8 cellular contexts compared by ENCODE assay signal in the genomic region with DNA sequence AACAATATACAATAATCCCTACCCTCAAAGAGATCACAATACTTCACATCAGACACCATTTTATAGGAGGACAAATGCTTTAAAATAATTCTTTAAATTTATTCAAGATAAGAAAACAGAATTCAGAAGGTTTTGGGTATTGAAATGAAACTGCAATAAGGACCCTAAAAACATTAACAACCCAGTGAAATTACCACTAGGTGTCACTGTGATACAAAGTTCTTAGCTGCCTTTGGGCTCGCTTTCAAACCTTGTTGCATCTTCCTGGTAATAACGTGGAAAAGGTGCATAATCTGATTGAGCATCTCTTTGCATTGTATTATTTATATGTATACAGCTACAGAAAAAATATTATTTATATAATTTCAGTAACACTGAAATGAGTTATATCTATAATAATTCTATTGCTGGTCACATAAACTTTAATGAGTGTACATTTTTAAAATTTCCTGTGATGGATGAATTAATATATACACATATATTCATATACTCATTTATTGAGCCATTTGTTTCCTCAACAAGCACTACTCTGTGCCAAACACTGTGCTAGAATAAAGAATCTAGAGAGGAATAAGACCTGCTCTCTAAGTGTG.
DNase-seq lines count a peak whose midpoint lies in the region; ATAC-seq, FAIRE-seq and TF ChIP-seq lines count a peak whose summit lies in the region.

No MANE protein-coding gene starts in this region.

- TF ChIP-seq POLR2A in GM12878 (IDR thresholded peaks at IDR 0.05; ENCODE audit: low read depth, low read length), result no peak

- H3K9ac ChIP-seq in H9 (ENCODE audit: extremely low read depth, insufficient read length, low read length), result no peak overlapping the region
- no peak overlapping the region for H3K9ac ChIP-seq in GM12878 (ENCODE audit: control insufficient read depth, insufficient read depth, low read length)

- no CpG with 5 or more reads among the region's 2 CpGs for WGBS in H9 (ENCODE audit: extremely low coverage, insufficient read length, low lambda C conversion rate)
- WGBS in GM12878 (ENCODE audit: insufficient coverage, insufficient replicate concordance, low lambda C conversion rate, missing lambda C conversion rate), result 6% methylated on average over 2 of the region's 2 CpGs

- H3K9me3 Mint-ChIP-seq in Calu3 (ENCODE audit: low read depth, unreplicated experiment) (no peaks in the 10 kb centered on the region), H9 (no peaks in the 10 kb centered on the region)

- H3K4me1 ChIP-seq in H9 (ENCODE audit: insufficient read depth, low read length) (no peaks in the 10 kb centered on the region), GM12878 (ENCODE audit: control insufficient read depth, insufficient read depth, low read length) (no peaks in the 10 kb centered on the region), tibial artery (no peaks in the 10 kb centered on the region)

- peaks cover 0 to 6% of the 10 kb centered on the region in 2 experiments; a peak in 2 of 4 replicates for H3K36me3 ChIP-seq in GM12878 (ENCODE audit: control insufficient read depth in 2 of 2, insufficient read depth in 2 of 2, low read length in 1 of 2)
- H3K36me3 ChIP-seq in tibial artery, result peaks cover 0 to 3% (median 0%) of the 10 kb centered on the region in 3 donors

- no peak overlapping the region for H2BK15ac ChIP-seq in H9 (ENCODE audit: low read depth, low read length)

- peaks cover 3% of the 10 kb centered on the region for H3K79me1 ChIP-seq in H9 (ENCODE audit: insufficient read depth, low read depth, low read length, poor library complexity, severe bottlenecking)

- H3K4me3 ChIP-seq in GM12878 (no peak overlapping the region), tibial artery (no peak overlapping the region)

- RAD21 ChIA-PET in GM12878 (lab: Charles Lee; ENCODE audit: unreplicated experiment), result interaction anchor here (0.6 to 3.5 kb wide), 9 partner anchors 9 to 522 kb away, joined by 3 to 68 read pairs (median 3); no protein-coding TSS in a partner anchor

- no peak for TF ChIP-seq EP300 in GM12878 (IDR thresholded peaks at IDR 0.05; ENCODE audit: borderline replicate concordance in 1 of 2, control insufficient read depth in 1 of 2, low read depth in 2 of 2, low read length in 2 of 2)

- SMC1A ChIA-PET in GM12878 (lab: Charles Lee; ENCODE audit: uncharacterized antibody, unreplicated experiment), result interaction anchor here (0.6 to 8.0 kb wide), 15 partner anchors 9 to 415 kb away, joined by 3 to 58 read pairs (median 4); no protein-coding TSS in a partner anchor

- no peak overlapping the region for H2BK5ac ChIP-seq in H9 (ENCODE audit: insufficient read length, low read length)

- no peak overlapping the region for H3K14ac ChIP-seq in H9 (ENCODE audit: insufficient read depth, low read length)

- FAIRE-seq in GM12878 (lab: Jason Lieb, UNC) (peak; percentile 82), islet of Langerhans (lab: Jason Lieb, UNC) (peak; percentile 91)

- H2BK120ac ChIP-seq in H9 (ENCODE audit: low read depth, low read length, poor library complexity, severe bottlenecking), result no peak overlapping the region

- H3K4me1 Mint-ChIP-seq in Calu3 (ENCODE audit: low read depth, unreplicated experiment) (no peaks in the 10 kb centered on the region), H9 (no peaks in the 10 kb centered on the region)

- POLR2A ChIA-PET in GM12878 (lab: Charles Lee), result no interaction called here

- no peak overlapping the region for H3K18ac ChIP-seq in H9 (ENCODE audit: insufficient read length, low read depth, low read length)

- H3K4me2 ChIP-seq in H9 (ENCODE audit: insufficient read depth, insufficient read length, low read length) (no peak overlapping the region), GM12878 (ENCODE audit: control insufficient read depth, insufficient read depth) (no peak overlapping the region)

- BruUV-seq in Calu3 (replicated peaks; lab: Mats Ljungman, UMichigan) (no TSS peak), GM12878 (replicated peaks; lab: Mats Ljungman, UMichigan) (no TSS peak)

- TF ChIP-seq CTCF in Calu3 (IDR thresholded peaks at IDR 0.05; ENCODE audit: unreplicated experiment), result no peak
- peak; percentile 83 for TF ChIP-seq CTCF in H9 (conservative IDR thresholded peaks at IDR 0.05)
- TF ChIP-seq CTCF in GM12878 (IDR thresholded peaks at IDR 0.05 in 2 of 3, conservative IDR thresholded peaks at IDR 0.05 in 1 of 3; ENCODE audit: control insufficient read depth in 2 of 3, extremely low read depth in 1 of 3, insufficient read depth in 1 of 3, low read depth in 3 of 3, low read length in 3 of 3), result peak; percentile 50 to 65 (median 53)
- peak; percentile 59 to 67 for TF ChIP-seq CTCF in tibial artery (IDR thresholded peaks at IDR 0.05)

- CTCF ChIA-PET in Calu3 (lab: Charles Lee) (interaction anchor here (0.5 to 2.6 kb wide), 8 partner anchors 99 to 522 kb away, joined by 3 to 15 read pairs (median 5); partner anchors contain the start of gene FAF1), GM12878 (lab: Yijun Ruan, JAX) (interaction anchor here (0.6 to 4.7 kb wide), 53 partner anchors 9 to 572 kb away, joined by 3 to 139 read pairs (median 4); no protein-coding TSS in a partner anchor)

- no peak overlapping the region for H3K4ac ChIP-seq in H9 (ENCODE audit: low read depth, low read length)

- intact Hi-C loops in Calu3 (cut with micrococcal nuclease; ENCODE audit: unreplicated experiment) (loop anchor here (5.0 to 10.0 kb wide), 4 partner anchors 77 to 417 kb away; no protein-coding TSS in a partner anchor), GM12878 (cut with micrococcal nuclease; ENCODE audit: unreplicated experiment) (loop anchor here (2.0 to 10.0 kb wide), 3 partner anchors 98 to 414 kb away; no protein-coding TSS in a partner anchor), tibial artery (cut with DNase I; ENCODE audit: low total_unique reads) (loop anchor here (5.0 to 10.0 kb wide), 2 partner anchors 267 to 420 kb away; no protein-coding TSS in a partner anchor)

- no peaks in the 10 kb centered on the region for H4K20me1 ChIP-seq in H9 (ENCODE audit: control insufficient read depth, insufficient read depth, insufficient read length)
- no peaks in the 10 kb centered on the region for H4K20me1 ChIP-seq in GM12878 (ENCODE audit: control insufficient read depth, insufficient read depth)

- no peaks in the 10 kb centered on the region for H3K79me2 ChIP-seq in H9 (ENCODE audit: insufficient read depth, low read length)
- no peaks in the 10 kb centered on the region for H3K79me2 ChIP-seq in GM12878 (ENCODE audit: control insufficient read depth, insufficient read depth, low read length)

- no peaks in the 10 kb centered on the region for H3K27me3 ChIP-seq in H9 (ENCODE audit: insufficient read depth, low read length)
- H3K27me3 ChIP-seq in GM12878 (replicated peaks in 1 of 2; ENCODE audit: control insufficient read depth in 2 of 2, insufficient read depth in 2 of 2, low read length in 1 of 2), result no peaks in the 10 kb centered on the region
- H3K27me3 ChIP-seq in tibial artery, result no peaks in the 10 kb centered on the region

- no peak overlapping the region for H2BK20ac ChIP-seq in H9 (ENCODE audit: low read depth, low read length, poor library complexity, severe bottlenecking)

- H3K27me3 Mint-ChIP-seq in Calu3 (ENCODE audit: unreplicated experiment) (no peaks in the 10 kb centered on the region), H9 (ENCODE audit: low read depth) (no peaks in the 10 kb centered on the region)

- in situ Hi-C loops in GM12878 (cut with MboI), result loop anchor here (5.0 to 10.0 kb wide), 2 partner anchors 270 to 417 kb away; no protein-coding TSS in a partner anchor

- H3K36me3 Mint-ChIP-seq in Calu3 (ENCODE audit: insufficient read depth, unreplicated experiment) (no peaks in the 10 kb centered on the region), H9 (ENCODE audit: insufficient read depth in 1 of 3, low read depth in 3 of 3) (no peaks in the 10 kb centered on the region; a peak in 1 of 7 replicates)

- ATAC-seq in GM12878 (peak; percentile 79), HG02970 (IDR thresholded peaks at IDR 0.05; ENCODE audit: low FRiP score, unreplicated experiment) (no peak), HG03521 (IDR thresholded peaks at IDR 0.05; ENCODE audit: unreplicated experiment) (no peak)

- no peak overlapping the region for H2AK5ac ChIP-seq in H9 (ENCODE audit: insufficient read length, low read length)

- peak; percentile 79 for TF ChIP-seq RAD21 in GM12878 (IDR thresholded peaks at IDR 0.05; ENCODE audit: insufficient read depth, low read depth, low read length)

- H3K9me3 ChIP-seq in H9 (ENCODE audit: control insufficient read depth, low read depth, low read length) (no peaks in the 10 kb centered on the region), GM12878 (replicated peaks; ENCODE audit: control insufficient read depth, insufficient read depth, low read length) (no peaks in the 10 kb centered on the region), tibial artery (no peaks in the 10 kb centered on the region)

- H3K27ac ChIP-seq in H9 (ENCODE audit: insufficient read length, low read depth, low read length) (no peak overlapping the region), GM12878 (ENCODE audit: control insufficient read depth, insufficient read depth) (no peak overlapping the region), tibial artery (no peak overlapping the region)

- H4K5ac ChIP-seq in H9 (ENCODE audit: insufficient read length, low read depth, low read length), result no peak overlapping the region

- no peak overlapping the region for H3K23ac ChIP-seq in H9 (ENCODE audit: insufficient read length, low read depth, low read length)

- H4K91ac ChIP-seq in H9 (ENCODE audit: insufficient read length, low read depth, low read length), result no peak overlapping the region

- no peak overlapping the region for H2BK12ac ChIP-seq in H9 (ENCODE audit: insufficient read length, low read depth, low read length)

- DNase-seq in Calu3 (peak; percentile 12), H9 (no peak), NCI-H345 treated with DMSO at 0.1 percent for 48 hours (lab: John Stamatoyannopoulos, UW; ENCODE audit: unreplicated experiment) (peak; percentile 61), GM12878 (ENCODE audit: low read depth, low spot score) (peak; percentile 11), tibial artery (no peak)

- H3K4me3 Mint-ChIP-seq in Calu3 (ENCODE audit: low read depth, unreplicated experiment) (no peak overlapping the region), H9 (no peak overlapping the region)

- H4K8ac ChIP-seq in H9 (replicated peaks; ENCODE audit: insufficient read length, low read depth, low read length), result no peak overlapping the region

- H2AFZ ChIP-seq in H9 (ENCODE audit: low read length) (no peak overlapping the region), GM12878 (ENCODE audit: control insufficient read depth, low read depth, low read length) (no peak overlapping the region)

- H3K23me2 ChIP-seq in H9 (ENCODE audit: insufficient read length, low read depth, low read length, poor library complexity, severe bottlenecking), result no peaks in the 10 kb centered on the region

- no peak overlapping the region for H3T11ph ChIP-seq in H9 (ENCODE audit: low read length)

- H3K27ac Mint-ChIP-seq in Calu3 (ENCODE audit: unreplicated experiment) (no peak overlapping the region), H9 (no peak overlapping the region)

- H3K56ac ChIP-seq in H9 (ENCODE audit: insufficient read length, low read depth, low read length), result no peak overlapping the region

TF ChIP-seq in GM12878, 131 proteins besides CTCF, POLR2A, EP300 and RAD21:
- peak; percentile 57; the same call in 1 of the 2 replicates for TF ChIP-seq SMC3 (IDR thresholded peaks at IDR 0.05; ENCODE audit: borderline replicate concordance, low read length)
- no peak for TF ChIP-seq SUPT20H (IDR thresholded peaks at IDR 0.05; ENCODE audit: borderline replicate concordance, control insufficient read depth, low read depth, low read length)

Comparison
In these comparisons a context has a peak if more than half of its experiments do, and no peak if none do; other contexts are left out.
1. DNase-seq: peak in Calu3 (single experiment), NCI-H345 treated with DMSO at 0.1 percent for 48 hours (single experiment) and GM12878 (single experiment); none in H9 (single experiment) and tibial artery (0 of 2).